ENCODE assay signal across 8 cellular contexts in genomic region chr1:162497723-162498441, GRCh38. TPM values are rescaled to one million over a fixed set of nuclear protein-coding genes. Genes with fewer than 3 reads are reported as not detected.
DNase-seq lines count a peak whose midpoint lies in the region; ATAC-seq and TF ChIP-seq lines count a peak whose summit lies in the region.

TSS of gene UHMK1 (plus strand) at chr1:162497818. CDS start at chr1:162498001, 183 bp downstream.

- peaks cover 5 to 11% of the 10 kb centered on the region in 2 donors for H3K36me3 Mint-ChIP-seq in activated T-cell treated with anti-CD3 and anti-CD28 coated beads, Interleukin-2, amount 50 U/mL, for 72 hours (ENCODE audit: insufficient read depth in 2 of 2)

- H3K27ac Mint-ChIP-seq in activated T-cell treated with anti-CD3 and anti-CD28 coated beads, Interleukin-2, amount 50 U/mL, for 72 hours, result peak within 1 kb of the TSS; percentile 98

- H3K4me3 ChIP-seq in DND-41 (ENCODE audit: low read depth in 1 of 2, low read length in 2 of 2) (peak within 1 kb of the TSS; percentile 93 to 99), GM23248 (peak within 1 kb of the TSS; percentile 96), Karpas-422 (ENCODE audit: low read length) (peak within 1 kb of the TSS; percentile 79), esophagus squamous epithelium (peak within 1 kb of the TSS; percentile 80 to 100 (median 96))

- peak within 1 kb of the TSS; percentile 91 for H3K4me2 ChIP-seq in DND-41 (ENCODE audit: insufficient read depth, low read length)
- H3K4me2 ChIP-seq in GM23248 (ENCODE audit: unreplicated experiment), result peak within 1 kb of the TSS; percentile 97
- peak within 1 kb of the TSS; percentile 84 for H3K4me2 ChIP-seq in Karpas-422 (ENCODE audit: low read depth, low read length, poor library complexity, severe bottlenecking)

- intact Hi-C loops in esophagus squamous epithelium (cut with DNase I), result no loop called here

- H3K36me3 ChIP-seq in DND-41 (ENCODE audit: insufficient read depth, low read length), result peaks cover 30% of the 10 kb centered on the region
- peaks cover 8% of the 10 kb centered on the region for H3K36me3 ChIP-seq in GM23248 (ENCODE audit: low read depth)
- peaks cover 29% of the 10 kb centered on the region for H3K36me3 ChIP-seq in Karpas-422 (ENCODE audit: insufficient read depth, low read length)
- H3K36me3 ChIP-seq in esophagus squamous epithelium, result peaks cover 6 to 28% (median 21%) of the 10 kb centered on the region in 3 donors

- H3K27me3 ChIP-seq in DND-41 (ENCODE audit: insufficient read depth, low read length, poor library complexity) (no peaks in the 10 kb centered on the region), GM23248 (replicated peaks; ENCODE audit: insufficient read depth) (no peaks in the 10 kb centered on the region), Karpas-422 (ENCODE audit: low read length) (no peaks in the 10 kb centered on the region), esophagus squamous epithelium (peaks cover 0 to 8% (median 0%) of the 10 kb centered on the region in 4 donors)

- peak in 1 of 4 donors; percentile 64 for TF ChIP-seq POLR2A in esophagus squamous epithelium (IDR thresholded peaks at IDR 0.05)

- H3K4me3 Mint-ChIP-seq in activated T-cell treated with anti-CD3 and anti-CD28 coated beads, Interleukin-2, amount 50 U/mL, for 72 hours, result peak within 1 kb of the TSS; percentile 86 to 98

- H4K20me1 ChIP-seq in DND-41 (ENCODE audit: insufficient read depth, low read length) (peaks cover 20% of the 10 kb centered on the region), GM23248 (ENCODE audit: insufficient read depth) (peaks cover 2% of the 10 kb centered on the region; the same call in 1 of the 2 replicates), Karpas-422 (ENCODE audit: insufficient read depth, low read depth, low read length) (peaks cover 26% of the 10 kb centered on the region)

- 0 to 2% methylated on average over 53 to 60 of the region's 61 CpGs for WGBS in GM23248 (ENCODE audit: low coverage in 1 of 2, low lambda C conversion rate in 2 of 2, missing lambda C conversion rate in 2 of 2), 2 experiments
- WGBS in esophagus squamous epithelium, 2 donors, result 0 to 1% methylated on average over 16 to 23 of the region's 61 CpGs

- H3K27ac ChIP-seq in DND-41 (ENCODE audit: low read length) (peak within 1 kb of the TSS; percentile 91), GM23248 (peak within 1 kb of the TSS; percentile 75), Karpas-422 (ENCODE audit: low read length) (peak within 1 kb of the TSS; percentile 76), esophagus squamous epithelium (peak within 1 kb of the TSS; percentile 92 to 97 (median 94))

- peaks cover 22% of the 10 kb centered on the region for H3F3A ChIP-seq in GM23248 (ENCODE audit: insufficient read depth)

- H3K9ac ChIP-seq in DND-41 (ENCODE audit: low read depth, low read length) (peak within 1 kb of the TSS; percentile 99), GM23248 (peak within 1 kb of the TSS; percentile 93), Karpas-422 (ENCODE audit: low read length) (peak within 1 kb of the TSS; percentile 86)

- H3K79me2 ChIP-seq in DND-41 (ENCODE audit: insufficient read depth, low read length) (peaks cover 53% of the 10 kb centered on the region), GM23248 (ENCODE audit: insufficient read depth) (peaks cover 57% of the 10 kb centered on the region), Karpas-422 (ENCODE audit: low read length) (peaks cover 55% of the 10 kb centered on the region)

- in situ Hi-C loops in GM23248 (cut with MboI), result no loop called here

- peak; percentile 96 for ATAC-seq in DND-41 (ENCODE audit: insufficient read depth, low read depth)
- peak; percentile 99 for ATAC-seq in activated T-cell treated with anti-CD3 and anti-CD28 coated beads, Interleukin-2, amount 50 U/mL, for 72 hours (replicated peaks in 1 of 2)

- peaks cover 2 to 3% of the 10 kb centered on the region in 2 donors for H3K9me3 Mint-ChIP-seq in activated T-cell treated with anti-CD3 and anti-CD28 coated beads, Interleukin-2, amount 50 U/mL, for 72 hours

- DNase-seq in DND-41 (peak; percentile 91), GM23248 (peak; percentile 98), Karpas-422 (peak; percentile 100), RKO (ENCODE audit: low spot score) (peak; percentile 95), esophagus squamous epithelium (lab: John Stamatoyannopoulos, UW) (peak; percentile 74), myocyte (ENCODE audit: low read depth) (peak; percentile 95)
- DNase-seq in activated T-cell treated with anti-CD3 and anti-CD28 coated beads, Interleukin-2, amount 50 U/mL, for 72 hours, result peak; percentile 87 to 90
- peak; percentile 85 to 89 for DNase-seq in stimulated activated CD8-positive, alpha-beta memory T cell treated with anti-CD3 and anti-CD28 coated beads, Interleukin-7, amount 100 ng/mL, for 4 hours (ENCODE audit: low read depth in 2 of 2)

- H3K4me1 Mint-ChIP-seq in activated T-cell treated with anti-CD3 and anti-CD28 coated beads, Interleukin-2, amount 50 U/mL, for 72 hours (ENCODE audit: low read depth), result peaks cover 42% of the 10 kb centered on the region

- H3K9me3 ChIP-seq in DND-41 (ENCODE audit: insufficient read depth, low read length, severe bottlenecking) (peaks cover 3% of the 10 kb centered on the region), GM23248 (ENCODE audit: low read depth) (no peaks in the 10 kb centered on the region), Karpas-422 (ENCODE audit: low read length) (no peaks in the 10 kb centered on the region), esophagus squamous epithelium (no peaks in the 10 kb centered on the region)

- H3K9me2 ChIP-seq in GM23248 (ENCODE audit: insufficient read depth) (no peaks in the 10 kb centered on the region), Karpas-422 (replicated peaks; ENCODE audit: insufficient read depth, low read length) (peaks cover 6% of the 10 kb centered on the region; the same call in 1 of the 2 replicates)

- peaks cover 2% of the 10 kb centered on the region for H3K27me3 Mint-ChIP-seq in activated T-cell treated with anti-CD3 and anti-CD28 coated beads, Interleukin-2, amount 50 U/mL, for 72 hours (ENCODE audit: low read depth)

- H2AFZ ChIP-seq in DND-41 (ENCODE audit: low read depth, low read length) (peak within 1 kb of the TSS; percentile 98), GM23248 (peak within 1 kb of the TSS; percentile 100), Karpas-422 (ENCODE audit: low read length) (peak within 1 kb of the TSS; percentile 98)

- TF ChIP-seq CTCF in DND-41 (IDR thresholded peaks at IDR 0.05; ENCODE audit: borderline replicate concordance, extremely low read depth, low read length, poor library complexity, severe bottlenecking), result no peak
- no peak for TF ChIP-seq CTCF in esophagus squamous epithelium (IDR thresholded peaks at IDR 0.05)

- H3K4me1 ChIP-seq in DND-41 (ENCODE audit: insufficient read depth, low read length) (peaks cover 41% of the 10 kb centered on the region), GM23248 (ENCODE audit: insufficient read depth) (peaks cover 25% of the 10 kb centered on the region), Karpas-422 (ENCODE audit: low read length) (peaks cover 28% of the 10 kb centered on the region), esophagus squamous epithelium (peaks cover 8 to 39% (median 25%) of the 10 kb centered on the region in 3 donors)

RNA-seq across cellular contexts. Expression of gene UHMK1, which starts in this region (rescaled TPM):
- total RNA-seq in GM23248 (2014; rRNA removed; shearing (Covaris generic)), result 60.6 and 60.8 TPM in 2 replicates
- polyA plus RNA-seq in GM23248 (2016; fragmentation: Nextera tagmentation; extraction: Ambion mirVana), result 20.1 and 21.3 TPM in 2 replicates
- 98.3 and 207 TPM in 2 replicates for total RNA-seq in Karpas-422 (2014; rRNA removed; shearing (Covaris generic); ENCODE audit: low replicate concordance)
- total RNA-seq in activated T-cell treated with anti-CD3 and anti-CD28 coated beads, Interleukin-2, amount 50 U/mL, for 72 hours, result 10 to 100 TPM; 54.0 TPM
- total RNA-seq in esophagus squamous epithelium (10 to 100 TPM; 24.8 to 42.6 (median 34.7) TPM), myocyte (65.9 and 105 TPM in 2 replicates)
- polyA plus RNA-seq in myocyte (2012), result 21.2 TPM

Comparison
In these comparisons a context has a peak if more than half of its experiments do, and no peak if none do; other contexts are left out.
1. Peak in every context shown above with its lines: DNase-seq, ATAC-seq, H3K4me3 ChIP-seq and H3K27ac ChIP-seq.